In the genomic region with DNA sequence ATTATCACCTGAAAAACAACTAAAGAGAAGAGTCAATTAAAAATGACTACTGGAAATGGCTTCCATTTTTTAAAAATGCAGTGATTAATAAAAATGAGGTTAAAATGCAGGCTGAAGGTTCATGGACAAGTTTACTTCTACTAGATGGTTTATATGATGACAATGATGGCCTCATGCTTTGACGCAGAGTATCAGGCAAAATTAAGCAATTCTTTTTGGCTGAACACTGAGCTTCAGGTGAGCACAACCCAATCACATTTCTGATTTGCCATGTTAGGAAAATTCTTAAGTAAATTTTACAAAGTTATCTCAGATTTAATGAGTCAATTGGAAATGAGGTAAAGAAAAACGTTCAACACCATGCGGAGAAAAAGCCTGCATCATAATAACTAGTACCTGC, we compare ENCODE assay signal across 38 cellular contexts. TPM values are rescaled to one million over a fixed set of nuclear protein-coding genes. Genes with fewer than 3 reads are reported as not detected.
"Had no signal": no experiment of that assay in that cellular context is flagged by ENCODE, and none has a peak within 500 bp of the region (broad histone marks: within the 10 kb centered on the region; RNA-seq: fewer than 3 reads in every experiment).

No MANE protein-coding gene starts in this region.

- DNase-seq: Karpas-422, Kasumi-1, MG63, MM.1S, MV-4-11, NCI-H1048, NCI-H1092, NCI-H1092 treated with DMSO at 0.1 percent for 48 hours, NCI-H1105, NCI-H1105 treated with DMSO at 0.1 percent for 48 hours, NCI-H1417, NCI-H1417 treated with DMSO at 0.1 percent for 48 hours, NCI-H1436, NCI-H1436 treated with DMSO at 0.1 percent for 48 hours, NCI-H146, NCI-H1694, NCI-H1694 treated with DMSO at 0.1 percent for 48 hours, NCI-H187, NCI-H187 treated with DMSO at 0.1 percent for 48 hours, NCI-H1930, NCI-H2029, NCI-H2029 treated with DMSO at 0.1 percent for 48 hours, NCI-H2081, NCI-H2081 treated with DMSO at 0.1 percent for 48 hours, NCI-H2107, NCI-H2171, NCI-H2171 treated with DMSO at 0.1 percent for 48 hours, NCI-H2227 treated with DMSO at 0.1 percent for 48 hours, NCI-H226, NCI-H345, NCI-H446, NCI-H446 treated with DMSO at 0.1 percent for 48 hours, NCI-H510A, NCI-H510A treated with DMSO at 0.1 percent for 48 hours had no signal

- H3K36me3 ChIP-seq: MG63 had no signal

- H3K9ac ChIP-seq: KMS-11 had no signal

- H3K27ac ChIP-seq: KMS-11 had no signal

- H3K4me3 ChIP-seq: MG63 had no signal

- H3K27me3 ChIP-seq: MG63 had no signal

- H3K4me2 ChIP-seq: KMS-11 had no signal

RNA-seq across cellular contexts. Expression of a gene that starts 22.3 kb away (rescaled TPM):
- total RNA-seq: M059J had no signal

RNA-seq across cellular contexts. Expression of a gene that starts 22.4 kb away (rescaled TPM):
- total RNA-seq: M059J, MCF 10A, NCI-H460 had no signal
